8 cellular contexts compared by ENCODE assay signal in the genomic region with DNA sequence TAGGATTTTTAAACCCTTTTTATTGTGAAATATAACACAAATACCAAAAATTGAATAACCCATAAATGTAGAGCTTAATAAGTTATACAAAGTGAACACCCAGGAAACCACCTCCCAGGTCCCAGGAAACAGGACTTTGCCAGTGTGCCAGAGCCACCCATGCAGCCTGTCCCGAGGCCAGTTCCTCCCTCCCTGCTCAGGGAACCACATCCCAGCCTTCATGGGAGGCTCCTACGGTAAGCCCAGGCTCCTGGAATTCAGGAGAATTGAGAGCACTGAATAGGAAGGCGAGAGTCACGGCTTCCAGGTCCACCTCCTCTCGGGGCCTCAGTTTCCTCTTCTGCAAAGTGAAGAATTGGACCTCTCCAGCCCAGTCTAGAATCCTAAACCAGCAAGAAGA.
"Had no signal": no experiment of that assay in that cellular context is flagged by ENCODE, and none has a peak within 500 bp of the region (broad histone marks: within the 10 kb centered on the region; RNA-seq: fewer than 3 reads in every experiment).

No MANE protein-coding gene starts in this region.

- H3K4me3 ChIP-seq: GM23248 had no signal

- H3K36me3 Mint-ChIP-seq: IgD-negative memory B cell had no signal

- DNase-seq: GOT3, H7, HCEC 1CT, KBM-7 had no signal

- H3K4me3 Mint-ChIP-seq: IgD-negative memory B cell had no signal

- ATAC-seq: HepG2 had no signal

- H3K4me1 Mint-ChIP-seq: IgD-negative memory B cell had no signal

- H3K27ac Mint-ChIP-seq: IgD-negative memory B cell had no signal

- H3K9ac ChIP-seq: GM23248 had no signal

- H3K27ac ChIP-seq: GM23248, HL-60 had no signal

- H2AFZ ChIP-seq: GM23248 had no signal
